Comparison of ENCODE assay signal across 1 cellular context in genomic region chr12:6771091-6771495, GRCh38.
TF ChIP-seq lines count a peak whose summit lies in the region.

No MANE protein-coding gene starts in this region.

TF ChIP-seq in HepG2, 621 proteins besides CTCF, POLR2A, EP300 and RAD21:
- TF ChIP-seq DZIP1 (CRISPR knock-in tag; IDR thresholded peaks at IDR 0.05) = no peak
- TF ChIP-seq, protein P1, sequence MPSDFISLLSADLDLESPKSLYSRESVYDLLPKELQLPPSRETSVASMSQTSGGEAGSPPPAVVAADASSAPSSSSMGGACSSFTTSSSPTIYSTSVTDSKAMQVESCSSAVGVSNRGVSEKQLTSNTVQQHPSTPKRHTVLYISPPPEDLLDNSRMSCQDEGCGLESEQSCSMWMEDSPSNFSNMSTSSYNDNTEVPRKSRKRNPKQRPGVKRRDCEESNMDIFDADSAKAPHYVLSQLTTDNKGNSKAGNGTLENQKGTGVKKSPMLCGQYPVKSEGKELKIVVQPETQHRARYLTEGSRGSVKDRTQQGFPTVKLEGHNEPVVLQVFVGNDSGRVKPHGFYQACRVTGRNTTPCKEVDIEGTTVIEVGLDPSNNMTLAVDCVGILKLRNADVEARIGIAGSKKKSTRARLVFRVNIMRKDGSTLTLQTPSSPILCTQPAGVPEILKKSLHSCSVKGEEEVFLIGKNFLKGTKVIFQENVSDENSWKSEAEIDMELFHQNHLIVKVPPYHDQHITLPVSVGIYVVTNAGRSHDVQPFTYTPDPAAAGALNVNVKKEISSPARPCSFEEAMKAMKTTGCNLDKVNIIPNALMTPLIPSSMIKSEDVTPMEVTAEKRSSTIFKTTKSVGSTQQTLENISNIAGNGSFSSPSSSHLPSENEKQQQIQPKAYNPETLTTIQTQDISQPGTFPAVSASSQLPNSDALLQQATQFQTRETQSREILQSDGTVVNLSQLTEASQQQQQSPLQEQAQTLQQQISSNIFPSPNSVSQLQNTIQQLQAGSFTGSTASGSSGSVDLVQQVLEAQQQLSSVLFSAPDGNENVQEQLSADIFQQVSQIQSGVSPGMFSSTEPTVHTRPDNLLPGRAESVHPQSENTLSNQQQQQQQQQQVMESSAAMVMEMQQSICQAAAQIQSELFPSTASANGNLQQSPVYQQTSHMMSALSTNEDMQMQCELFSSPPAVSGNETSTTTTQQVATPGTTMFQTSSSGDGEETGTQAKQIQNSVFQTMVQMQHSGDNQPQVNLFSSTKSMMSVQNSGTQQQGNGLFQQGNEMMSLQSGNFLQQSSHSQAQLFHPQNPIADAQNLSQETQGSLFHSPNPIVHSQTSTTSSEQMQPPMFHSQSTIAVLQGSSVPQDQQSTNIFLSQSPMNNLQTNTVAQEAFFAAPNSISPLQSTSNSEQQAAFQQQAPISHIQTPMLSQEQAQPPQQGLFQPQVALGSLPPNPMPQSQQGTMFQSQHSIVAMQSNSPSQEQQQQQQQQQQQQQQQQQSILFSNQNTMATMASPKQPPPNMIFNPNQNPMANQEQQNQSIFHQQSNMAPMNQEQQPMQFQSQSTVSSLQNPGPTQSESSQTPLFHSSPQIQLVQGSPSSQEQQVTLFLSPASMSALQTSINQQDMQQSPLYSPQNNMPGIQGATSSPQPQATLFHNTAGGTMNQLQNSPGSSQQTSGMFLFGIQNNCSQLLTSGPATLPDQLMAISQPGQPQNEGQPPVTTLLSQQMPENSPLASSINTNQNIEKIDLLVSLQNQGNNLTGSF (CRISPR knock-in tag; IDR thresholded peaks at IDR 0.05) = 0 out of 2 replicates have a peak, but pooled peaks have one; percentile 22
- TF ChIP-seq ARHGAP35 (CRISPR knock-in tag; IDR thresholded peaks at IDR 0.05; ENCODE audit: borderline replicate concordance) = no peak
- TF ChIP-seq, protein P2, sequence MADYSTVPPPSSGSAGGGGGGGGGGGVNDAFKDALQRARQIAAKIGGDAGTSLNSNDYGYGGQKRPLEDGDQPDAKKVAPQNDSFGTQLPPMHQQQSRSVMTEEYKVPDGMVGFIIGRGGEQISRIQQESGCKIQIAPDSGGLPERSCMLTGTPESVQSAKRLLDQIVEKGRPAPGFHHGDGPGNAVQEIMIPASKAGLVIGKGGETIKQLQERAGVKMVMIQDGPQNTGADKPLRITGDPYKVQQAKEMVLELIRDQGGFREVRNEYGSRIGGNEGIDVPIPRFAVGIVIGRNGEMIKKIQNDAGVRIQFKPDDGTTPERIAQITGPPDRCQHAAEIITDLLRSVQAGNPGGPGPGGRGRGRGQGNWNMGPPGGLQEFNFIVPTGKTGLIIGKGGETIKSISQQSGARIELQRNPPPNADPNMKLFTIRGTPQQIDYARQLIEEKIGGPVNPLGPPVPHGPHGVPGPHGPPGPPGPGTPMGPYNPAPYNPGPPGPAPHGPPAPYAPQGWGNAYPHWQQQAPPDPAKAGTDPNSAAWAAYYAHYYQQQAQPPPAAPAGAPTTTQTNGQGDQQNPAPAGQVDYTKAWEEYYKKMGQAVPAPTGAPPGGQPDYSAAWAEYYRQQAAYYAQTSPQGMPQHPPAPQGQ (CRISPR knock-in tag; IDR thresholded peaks at IDR 0.05; ENCODE audit: borderline replicate concordance) = no peak
- 0 out of 2 replicates have a peak, but pooled peaks have one; percentile 8 for TF ChIP-seq ZNF263 (CRISPR knock-in tag; IDR thresholded peaks at IDR 0.05)
- TF ChIP-seq AGO2 (optimal IDR thresholded peaks at IDR 0.05; ENCODE audit: low read depth, low read length) = peak; percentile 59
- TF ChIP-seq HNRNPL (IDR thresholded peaks at IDR 0.05; ENCODE audit: low read depth, low read length) = 0 out of 2 replicates have a peak, but pooled peaks have one; percentile 62
- TF ChIP-seq, protein P3, sequence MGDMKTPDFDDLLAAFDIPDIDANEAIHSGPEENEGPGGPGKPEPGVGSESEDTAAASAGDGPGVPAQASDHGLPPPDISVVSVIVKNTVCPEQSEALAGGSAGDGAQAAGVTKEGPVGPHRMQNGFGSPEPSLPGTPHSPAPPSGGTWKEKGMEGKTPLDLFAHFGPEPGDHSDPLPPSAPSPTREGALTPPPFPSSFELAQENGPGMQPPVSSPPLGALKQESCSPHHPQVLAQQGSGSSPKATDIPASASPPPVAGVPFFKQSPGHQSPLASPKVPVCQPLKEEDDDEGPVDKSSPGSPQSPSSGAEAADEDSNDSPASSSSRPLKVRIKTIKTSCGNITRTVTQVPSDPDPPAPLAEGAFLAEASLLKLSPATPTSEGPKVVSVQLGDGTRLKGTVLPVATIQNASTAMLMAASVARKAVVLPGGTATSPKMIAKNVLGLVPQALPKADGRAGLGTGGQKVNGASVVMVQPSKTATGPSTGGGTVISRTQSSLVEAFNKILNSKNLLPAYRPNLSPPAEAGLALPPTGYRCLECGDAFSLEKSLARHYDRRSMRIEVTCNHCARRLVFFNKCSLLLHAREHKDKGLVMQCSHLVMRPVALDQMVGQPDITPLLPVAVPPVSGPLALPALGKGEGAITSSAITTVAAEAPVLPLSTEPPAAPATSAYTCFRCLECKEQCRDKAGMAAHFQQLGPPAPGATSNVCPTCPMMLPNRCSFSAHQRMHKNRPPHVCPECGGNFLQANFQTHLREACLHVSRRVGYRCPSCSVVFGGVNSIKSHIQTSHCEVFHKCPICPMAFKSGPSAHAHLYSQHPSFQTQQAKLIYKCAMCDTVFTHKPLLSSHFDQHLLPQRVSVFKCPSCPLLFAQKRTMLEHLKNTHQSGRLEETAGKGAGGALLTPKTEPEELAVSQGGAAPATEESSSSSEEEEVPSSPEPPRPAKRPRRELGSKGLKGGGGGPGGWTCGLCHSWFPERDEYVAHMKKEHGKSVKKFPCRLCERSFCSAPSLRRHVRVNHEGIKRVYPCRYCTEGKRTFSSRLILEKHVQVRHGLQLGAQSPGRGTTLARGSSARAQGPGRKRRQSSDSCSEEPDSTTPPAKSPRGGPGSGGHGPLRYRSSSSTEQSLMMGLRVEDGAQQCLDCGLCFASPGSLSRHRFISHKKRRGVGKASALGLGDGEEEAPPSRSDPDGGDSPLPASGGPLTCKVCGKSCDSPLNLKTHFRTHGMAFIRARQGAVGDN (CRISPR knock-in tag; IDR thresholded peaks at IDR 0.05) = peak; percentile 39; the same call in 1 of the 2 replicates
- no peak for TF ChIP-seq BATF2 (CRISPR knock-in tag; IDR thresholded peaks at IDR 0.05)
- TF ChIP-seq NR2F1 (CRISPR knock-in tag; IDR thresholded peaks at IDR 0.05) = no peak
- TF ChIP-seq SP5 (CRISPR knock-in tag; IDR thresholded peaks at IDR 0.05; ENCODE audit: borderline replicate concordance, low read depth) = no peak
TF ChIP-seq in HepG2: peak in this region for 5.
